In genomic region chr7:66239467-66239856, GRCh38 we compare ENCODE assay signal across 19 cellular contexts. TPM values are rescaled to one million over a fixed set of nuclear protein-coding genes. Genes with fewer than 3 reads are reported as not detected.
DNase-seq lines count a peak whose midpoint lies in the region; ATAC-seq and TF ChIP-seq lines count a peak whose summit lies in the region.
"Had no signal": no experiment of that assay in that cellular context is flagged by ENCODE, and none has a peak within 500 bp of the region (broad histone marks: within the 10 kb centered on the region; RNA-seq: fewer than 3 reads in every experiment).

No MANE protein-coding gene starts in this region.

- DNase-seq in Caco-2 (no peak), NCI-H226 (peak; percentile 22), hepatocyte (ENCODE audit: low spot score) (no peak), type B pancreatic cell (ENCODE audit: extremely low spot score, unreplicated experiment) (no peak), Calu3 (no peak)
- no peak for DNase-seq in activated naive CD4-positive, alpha-beta T cell (lab: John Stamatoyannopoulos, UW)
- DNase-seq: C1 segment of cervical spinal cord; CD8-positive, alpha-beta memory T cell; DMS79; KBM-7; NCI-H1105 treated with DMSO at 0.1 percent for 48 hours; NCI-H1694; NCI-H2081 treated with DMSO at 0.1 percent for 48 hours; NCI-H510A; NCI-H748 treated with DMSO at 0.1 percent for 48 hours; NK-92 treated with Interleukin-12 subunit alpha and Interleukin-12 subunit beta, amount 100 ng/mL, for 24 hours; SHP77 had no signal

- H3K79me2 ChIP-seq in hepatocyte: peaks cover 78% of the 10 kb centered on the region

- H3K27ac Mint-ChIP-seq in Caco-2 (ENCODE audit: unreplicated experiment): peak overlapping the region; percentile 54
- H3K27ac Mint-ChIP-seq in type B pancreatic cell: peak overlapping the region; percentile 71
- no peak overlapping the region for H3K27ac Mint-ChIP-seq in Calu3 (ENCODE audit: unreplicated experiment)

- H3K27me3 ChIP-seq in Caco-2 (replicated peaks; ENCODE audit: control insufficient read depth, insufficient read depth, low read length): no peaks in the 10 kb centered on the region
- H3K27me3 ChIP-seq in hepatocyte: no peaks in the 10 kb centered on the region

- H3K27me3 Mint-ChIP-seq in Caco-2 (ENCODE audit: insufficient read depth, unreplicated experiment) (no peaks in the 10 kb centered on the region), type B pancreatic cell (no peaks in the 10 kb centered on the region), Calu3 (ENCODE audit: unreplicated experiment) (no peaks in the 10 kb centered on the region)

- BruUV-seq in Caco-2 (replicated peaks; lab: Mats Ljungman, UMichigan): no TSS peak
- BruUV-seq in Calu3 (replicated peaks; lab: Mats Ljungman, UMichigan): no TSS peak

- CTCF ChIA-PET in Caco-2 (lab: Charles Lee) (interaction anchor here (1.6 kb wide), 1 partner anchor 174 kb away, joined by 4 read pairs; no protein-coding TSS in a partner anchor), Calu3 (lab: Charles Lee) (no interaction called here)

- H3K4me1 Mint-ChIP-seq in Caco-2 (ENCODE audit: low read depth, unreplicated experiment) (peaks cover 39% of the 10 kb centered on the region), type B pancreatic cell (ENCODE audit: unreplicated experiment) (peaks cover 26% of the 10 kb centered on the region), Calu3 (ENCODE audit: low read depth, unreplicated experiment) (peaks cover 26% of the 10 kb centered on the region)

- no peak for TF ChIP-seq CTCF in Caco-2 (IDR thresholded peaks at IDR 0.05; ENCODE audit: insufficient read depth in 1 of 2, low read depth in 1 of 2, low read length in 1 of 2, severe bottlenecking in 1 of 2, unreplicated experiment in 1 of 2)
- no peak for TF ChIP-seq CTCF in hepatocyte (IDR thresholded peaks at IDR 0.05; ENCODE audit: poor library complexity)
- TF ChIP-seq CTCF in type B pancreatic cell (conservative IDR thresholded peaks at IDR 0.05): no peak
- no peak for TF ChIP-seq CTCF in Calu3 (IDR thresholded peaks at IDR 0.05; ENCODE audit: unreplicated experiment)

- H3K9me3 ChIP-seq in Caco-2 (no peaks in the 10 kb centered on the region), hepatocyte (ENCODE audit: low read depth) (no peaks in the 10 kb centered on the region)
- H3K9me3 ChIP-seq: A549 had no signal

- H3K36me3 Mint-ChIP-seq in Caco-2 (ENCODE audit: insufficient read depth, unreplicated experiment): peaks cover 18% of the 10 kb centered on the region
- H3K36me3 Mint-ChIP-seq in type B pancreatic cell: no peaks in the 10 kb centered on the region
- H3K36me3 Mint-ChIP-seq in Calu3 (ENCODE audit: insufficient read depth, unreplicated experiment): no peaks in the 10 kb centered on the region
- H3K36me3 Mint-ChIP-seq: CD8-positive, alpha-beta memory T cell had no signal

- H3K9me3 Mint-ChIP-seq in Caco-2 (ENCODE audit: unreplicated experiment) (peaks cover 9% of the 10 kb centered on the region), type B pancreatic cell (no peaks in the 10 kb centered on the region), Calu3 (ENCODE audit: low read depth, unreplicated experiment) (no peaks in the 10 kb centered on the region)

- POLR2A ChIA-PET in Caco-2 (lab: Charles Lee): interaction anchor here (1.3 kb wide), 1 partner anchor 35 kb away, joined by 6 read pairs; no protein-coding TSS in a partner anchor

- 57% methylated on average over 1 of the region's 1 CpG for WGBS in hepatocyte (ENCODE audit: low lambda C conversion rate, missing lambda C conversion rate)

- intact Hi-C loops in Caco-2 (cut with micrococcal nuclease; ENCODE audit: unreplicated experiment): loop anchor here (2.0 to 5.0 kb wide), 3 partner anchors 35 to 173 kb away; partner anchors contain the start of gene TPST1
- intact Hi-C loops in Calu3 (cut with micrococcal nuclease; ENCODE audit: unreplicated experiment): no loop called here

- H4K20me1 ChIP-seq in hepatocyte (ENCODE audit: insufficient read depth, poor library complexity, severe bottlenecking): no peaks in the 10 kb centered on the region

- peak overlapping the region; percentile 79 for H3K27ac ChIP-seq in hepatocyte

- H3K4me3 Mint-ChIP-seq in Caco-2 (ENCODE audit: unreplicated experiment) (peak overlapping the region; percentile 56), type B pancreatic cell (no peak overlapping the region), Calu3 (ENCODE audit: low read depth, unreplicated experiment) (no peak overlapping the region)
- H3K4me3 Mint-ChIP-seq: CD8-positive, alpha-beta memory T cell had no signal

- H3K36me3 ChIP-seq in Caco-2 (ENCODE audit: control insufficient read depth, insufficient read depth, low read length) (no peaks in the 10 kb centered on the region), hepatocyte (replicated peaks; ENCODE audit: insufficient read depth, low read depth) (no peaks in the 10 kb centered on the region)

- H2AFZ ChIP-seq in hepatocyte: no peak overlapping the region

- H3K4me2 ChIP-seq in hepatocyte: peak overlapping the region; percentile 70

- no peak overlapping the region for H3K4me3 ChIP-seq in Caco-2 (ENCODE audit: low read depth, low read length)
- no peak overlapping the region for H3K4me3 ChIP-seq in hepatocyte
- H3K4me3 ChIP-seq: A549 had no signal

- H3K4me1 ChIP-seq in Caco-2: peaks cover 42% of the 10 kb centered on the region
- H3K4me1 ChIP-seq in hepatocyte (ENCODE audit: insufficient read depth): peaks cover 42% of the 10 kb centered on the region

- H3K9me2 ChIP-seq in hepatocyte (replicated peaks; ENCODE audit: insufficient read depth): no peaks in the 10 kb centered on the region

- no peak for ATAC-seq in GM18520 (IDR thresholded peaks at IDR 0.05; ENCODE audit: unreplicated experiment)

RNA-seq across cellular contexts. Expression of gene TPST1, which starts 34.3 kb away (rescaled TPM):
- total RNA-seq in Caco-2 (2022) (31.0 and 32.8 TPM in 2 replicates), hepatocyte (91.2 and 101 TPM in 2 replicates), type B pancreatic cell (ENCODE audit: low replicate concordance) (12.0 and 26.9 TPM in 2 replicates), Calu3 (2022) (7.9 and 11.4 TPM in 2 replicates)
- polyA plus RNA-seq in hepatocyte: 81.9 and 85.2 TPM in 2 replicates
